Comparison of ENCODE assay signal across 18 cellular contexts in the genomic region with DNA sequence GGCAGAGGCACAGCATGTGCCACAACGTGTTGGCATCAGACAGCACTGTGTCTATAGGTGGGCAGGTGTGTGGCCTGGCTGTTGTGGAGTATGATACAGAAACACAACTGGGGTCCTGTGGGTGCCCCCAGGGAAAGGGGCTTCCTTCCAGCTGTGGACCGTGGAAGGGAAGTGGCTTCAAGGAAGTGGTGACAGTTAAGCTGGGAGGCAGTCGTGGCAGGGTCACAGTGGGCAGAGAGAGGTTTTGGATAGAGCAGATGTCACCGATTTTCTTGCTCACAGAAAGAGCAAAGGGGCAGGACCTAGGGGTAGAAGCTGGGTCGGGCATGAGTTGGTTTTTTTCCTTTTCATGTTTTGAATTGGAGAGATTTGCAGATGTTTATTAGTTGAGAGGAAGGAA. TPM values are rescaled to one million over a fixed set of nuclear protein-coding genes. Genes with fewer than 3 reads are reported as not detected.
A peak's percentile ranks its signal among the peaks of the same experiment; 100 is the strongest.
DNase-seq lines count a peak whose midpoint lies in the region; ATAC-seq, FAIRE-seq and TF ChIP-seq lines count a peak whose summit lies in the region.
"Had no signal": no experiment of that assay in that cellular context is flagged by ENCODE, and none has a peak within 500 bp of the region (broad histone marks: within the 10 kb centered on the region; RNA-seq: fewer than 3 reads in every experiment).

No MANE protein-coding gene starts in this region.

- H3K27me3 Mint-ChIP-seq in endothelial cell (ENCODE audit: unreplicated experiment) = peaks cover 23% of the 10 kb centered on the region

- H3K9me3 Mint-ChIP-seq in endothelial cell (ENCODE audit: unreplicated experiment) = no peaks in the 10 kb centered on the region

- FAIRE-seq in HTR-8/SVneo (lab: Jason Lieb, UNC) = no peak

- H3K36me3 Mint-ChIP-seq in endothelial cell (ENCODE audit: low read depth, unreplicated experiment) = peaks cover 51% of the 10 kb centered on the region

- no peak overlapping the region for H2AFZ ChIP-seq in Loucy (ENCODE audit: low read length)

- TF ChIP-seq CTCF in left ventricle myocardium inferior (IDR thresholded peaks at IDR 0.05; ENCODE audit: borderline replicate concordance) (no peak), Loucy (conservative IDR thresholded peaks at IDR 0.05; ENCODE audit: low read length) (no peak), endothelial cell (IDR thresholded peaks at IDR 0.05; ENCODE audit: unreplicated experiment) (no peak), tibial artery (IDR thresholded peaks at IDR 0.05) (no peak)

- peak overlapping the region; percentile 60 for H3K4me2 ChIP-seq in Loucy (ENCODE audit: low read depth, low read length, poor library complexity, severe bottlenecking)

- H3K9me2 ChIP-seq in Loucy (replicated peaks; ENCODE audit: low read depth, low read length) = no peaks in the 10 kb centered on the region

- no peak for ATAC-seq in left cardiac atrium
- no peak for ATAC-seq in HG02981 (IDR thresholded peaks at IDR 0.05; ENCODE audit: unreplicated experiment)
- ATAC-seq: activated CD4-positive, CD25-positive, alpha-beta regulatory T cell treated with anti-CD3 and anti-CD28 coated beads, Interleukin-2, amount 50 U/mL, for 24 hours had no signal

- H3K27me3 ChIP-seq in left ventricle myocardium inferior (ENCODE audit: low read depth) (no peaks in the 10 kb centered on the region), Loucy (ENCODE audit: insufficient read depth, low read length, poor library complexity, severe bottlenecking) (no peaks in the 10 kb centered on the region), tibial artery (no peaks in the 10 kb centered on the region)
- H3K27me3 ChIP-seq: brain microvascular endothelial cell, Peyer's patch had no signal

- H3K27ac Mint-ChIP-seq in endothelial cell (ENCODE audit: unreplicated experiment) = peak overlapping the region; percentile 83

- H3K27ac ChIP-seq in left ventricle myocardium inferior (replicated peaks) = peak overlapping the region; percentile 30
- H3K27ac ChIP-seq in tibial artery = peak overlapping the region; percentile 57 to 70
- H3K27ac ChIP-seq: brain microvascular endothelial cell, Peyer's patch had no signal

- H3K9me3 ChIP-seq in left ventricle myocardium inferior (replicated peaks) (no peaks in the 10 kb centered on the region), Loucy (ENCODE audit: insufficient read depth, low read depth, low read length) (no peaks in the 10 kb centered on the region), tibial artery (no peaks in the 10 kb centered on the region)
- H3K9me3 ChIP-seq: Peyer's patch had no signal

- DNase-seq in left ventricle myocardium inferior = no peak
- DNase-seq in left cardiac atrium = no peak
- no peak for DNase-seq in endothelial cell (ENCODE audit: low spot score)
- no peak for DNase-seq in tibial artery
- DNase-seq in D341Med (ENCODE audit: low spot score) = no peak
- DNase-seq in HTR-8/SVneo (ENCODE audit: insufficient read length, low spot score) = no peak
- DNase-seq: brain microvascular endothelial cell, DMS79 treated with DMSO at 0.1 percent for 48 hours, HCEC 1CT, NCI-H2081, NCI-H526 treated with DMSO at 0.1 percent for 48 hours, nucleus accumbens, Peyer's patch had no signal

- intact Hi-C loops in left ventricle myocardium inferior (cut with micrococcal nuclease) = no loop called here
- intact Hi-C loops in left cardiac atrium (cut with DNase I) = no loop called here
- intact Hi-C loops in tibial artery (cut with DNase I; ENCODE audit: low total_unique reads) = no loop called here

- H3K4me3 ChIP-seq in left ventricle myocardium inferior = no peak overlapping the region
- no peak overlapping the region for H3K4me3 ChIP-seq in Loucy (ENCODE audit: low read length, poor library complexity, severe bottlenecking)
- no peak overlapping the region for H3K4me3 ChIP-seq in tibial artery
- H3K4me3 ChIP-seq: lung, Peyer's patch, skin epidermis had no signal

- peak overlapping the region; percentile 85 for H3K4me3 Mint-ChIP-seq in endothelial cell (ENCODE audit: unreplicated experiment)

- H4K20me1 ChIP-seq in Loucy (ENCODE audit: insufficient read depth, low read length, poor library complexity, severe bottlenecking) = no peaks in the 10 kb centered on the region

- H3K9ac ChIP-seq in Loucy (ENCODE audit: low read depth, low read length, poor library complexity, severe bottlenecking) = peak overlapping the region; percentile 39

- H3K4me1 Mint-ChIP-seq in endothelial cell (ENCODE audit: unreplicated experiment) = peaks cover 23% of the 10 kb centered on the region

- H3K4me1 ChIP-seq in left ventricle myocardium inferior = peaks cover 21% of the 10 kb centered on the region
- H3K4me1 ChIP-seq in Loucy (ENCODE audit: insufficient read depth, low read length, poor library complexity, severe bottlenecking) = peaks cover 36% of the 10 kb centered on the region
- peaks cover 0 to 18% (median 7%) of the 10 kb centered on the region in 4 donors for H3K4me1 ChIP-seq in tibial artery

- no peaks in the 10 kb centered on the region for H3F3A ChIP-seq in Loucy (ENCODE audit: low read depth)

- H3K36me3 ChIP-seq in left ventricle myocardium inferior (peaks cover 19% of the 10 kb centered on the region), Loucy (ENCODE audit: insufficient read depth, low read length) (peaks cover 5% of the 10 kb centered on the region; the same call in 1 of the 2 replicates), tibial artery (peaks cover 0 to 62% (median 13%) of the 10 kb centered on the region in 3 donors)

- no peaks in the 10 kb centered on the region for H3K79me2 ChIP-seq in Loucy (ENCODE audit: insufficient read depth, low read length)

RNA-seq across cellular contexts. Expression of a gene that starts 11.2 kb away (rescaled TPM):
- 12.2 TPM for total RNA-seq in left ventricle myocardium inferior
- 10 to 100 TPM in 1 of 2 donors, 1 to 10 TPM in 1; 8.8 to 14.2 TPM for total RNA-seq in left cardiac atrium
- total RNA-seq in endothelial cell (ENCODE audit: unreplicated experiment) = 42.9 TPM

RNA-seq across cellular contexts. Expression of a gene that starts 14.3 kb away (rescaled TPM):
- total RNA-seq in left ventricle myocardium inferior (6.3 TPM), left cardiac atrium (10 to 100 TPM in 1 of 2 donors, 1 to 10 TPM in 1; 6.4 to 10.1 TPM), endothelial cell (ENCODE audit: unreplicated experiment) (117 TPM)

RNA-seq across cellular contexts. Expression of a gene that starts 19.9 kb away (rescaled TPM):
- 7.4 TPM for total RNA-seq in left ventricle myocardium inferior
- 10 to 100 TPM in 1 of 2 donors, 1 to 10 TPM in 1; 9.2 to 10.9 TPM for total RNA-seq in left cardiac atrium
- total RNA-seq in endothelial cell (ENCODE audit: unreplicated experiment) = 23.4 TPM

RNA-seq across cellular contexts. Expression of a gene that starts 41.3 kb away (rescaled TPM):
- total RNA-seq in left ventricle myocardium inferior (9.6 TPM), left cardiac atrium (1 to 10 TPM; 6.8 to 7.3 TPM), endothelial cell (ENCODE audit: unreplicated experiment) (3.4 TPM)

RNA-seq across cellular contexts. Expression of a gene that starts 43.8 kb away (rescaled TPM):
- 25.2 TPM for total RNA-seq in left ventricle myocardium inferior
- total RNA-seq in left cardiac atrium = 10 to 100 TPM; 20.9 to 27.9 TPM
- 53.9 TPM for total RNA-seq in endothelial cell (ENCODE audit: unreplicated experiment)

Comparison
In these comparisons a context has a peak if more than half of its experiments do, and no peak if none do; other contexts are left out.
1. RNA of a gene that starts 14.3 kb away (total RNA-seq): 117 TPM in endothelial cell (single experiment); 6.4 to 10.1 TPM in left cardiac atrium and 6.3 TPM in left ventricle myocardium inferior (single experiment); every median in the first group is over 10 times any median in the second.